ENCODE assay signal across 21 cellular contexts in the genomic region with DNA sequence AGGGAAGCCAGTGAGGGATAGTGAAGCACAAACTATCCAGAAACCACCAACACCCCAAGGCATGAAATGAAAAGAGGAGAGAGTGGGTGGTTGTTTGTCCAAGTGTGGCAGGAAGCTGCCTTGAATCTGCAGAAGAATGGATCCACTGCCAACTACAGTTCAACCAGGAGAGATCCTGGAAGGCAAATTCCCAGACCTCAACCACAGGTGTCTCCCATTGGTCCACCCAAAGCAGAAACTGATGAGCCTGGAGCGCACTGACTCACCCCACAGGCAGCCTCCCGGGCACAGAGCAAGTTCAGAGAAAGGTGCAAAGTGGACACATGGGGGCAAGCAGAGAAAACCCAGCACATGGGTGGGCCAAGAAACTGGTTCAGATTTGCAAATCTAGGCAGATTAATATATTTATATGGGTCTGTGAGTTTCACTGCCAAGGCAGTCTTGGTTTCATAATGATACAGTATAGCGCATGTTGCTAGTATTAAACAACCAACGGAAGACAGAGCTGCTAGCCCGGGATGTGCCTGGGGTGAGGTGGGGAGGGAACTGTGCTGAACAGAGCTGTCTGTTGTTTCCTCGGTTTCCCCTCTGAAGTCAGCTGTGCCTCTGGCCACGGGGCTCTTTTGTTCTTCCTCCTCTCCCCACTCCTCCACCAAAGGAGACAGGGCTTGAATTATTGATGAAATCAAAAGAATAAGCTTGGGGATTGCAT.
DNase-seq lines count a peak whose midpoint lies in the region; TF ChIP-seq lines count a peak whose summit lies in the region.
"Had no signal": no experiment of that assay in that cellular context is flagged by ENCODE, and none has a peak within 500 bp of the region (broad histone marks: within the 10 kb centered on the region; RNA-seq: fewer than 3 reads in every experiment).

No MANE protein-coding gene starts in this region.

- no peaks in the 10 kb centered on the region for H3K36me3 ChIP-seq in mesendoderm (ENCODE audit: control insufficient read depth, insufficient read depth, low read length)
- H3K36me3 ChIP-seq: BLaER1, brain microvascular endothelial cell, colonic mucosa, esophagus squamous epithelium, HAP-1, right atrium auricular region, tibial nerve had no signal

- no peaks in the 10 kb centered on the region for H3K9me3 Mint-ChIP-seq in mesothelial cell of epicardium
- H3K9me3 Mint-ChIP-seq: activated CD4-positive, alpha-beta memory T cell treated with anti-CD3 and anti-CD28 coated beads for 36 hours; activated naive CD8-positive, alpha-beta T cell treated with anti-CD3 and anti-CD28 coated beads, Interleukin-2, amount 50 U/mL, for 24 hours; naive B cell; stimulated activated naive CD8-positive, alpha-beta T cell treated with anti-CD3 and anti-CD28 coated beads, Interleukin-15, amount 100 ng/mL, for 72 hours had no signal

- no peak overlapping the region for H2BK5ac ChIP-seq in mesendoderm (ENCODE audit: low read length)

- no peak overlapping the region for H2AK5ac ChIP-seq in mesendoderm (ENCODE audit: low read length)

- no peak overlapping the region for H3K27ac Mint-ChIP-seq in mesothelial cell of epicardium
- H3K27ac Mint-ChIP-seq: activated CD4-positive, alpha-beta memory T cell treated with anti-CD3 and anti-CD28 coated beads for 36 hours; activated naive CD8-positive, alpha-beta T cell treated with anti-CD3 and anti-CD28 coated beads, Interleukin-2, amount 50 U/mL, for 24 hours; naive B cell had no signal

- DNase-seq in Ammon's horn (ENCODE audit: low spot score), result peak; percentile 18
- DNase-seq in HT1080 (ENCODE audit: low read depth), result peak; percentile 68
- DNase-seq in astrocyte of the hippocampus (ENCODE audit: low read depth, low spot score), result peak; percentile 41
- peak; percentile 48 for DNase-seq in mesendoderm
- DNase-seq in mesothelial cell of epicardium (ENCODE audit: low spot score in 2 of 2, unreplicated experiment in 2 of 2), result no peak
- no peak for DNase-seq in NCI-H2196 (lab: John Stamatoyannopoulos, UW; ENCODE audit: unreplicated experiment)
- DNase-seq in COR-L47 (lab: John Stamatoyannopoulos, UW), result no peak
- no peak for DNase-seq in NCI-H510A (lab: John Stamatoyannopoulos, UW)
- DNase-seq: esophagus squamous epithelium, kidney glomerular epithelial cell, SIG-M5 had no signal

- H3K18ac ChIP-seq in mesendoderm (ENCODE audit: low read length), result no peak overlapping the region

- no peak overlapping the region for H2BK120ac ChIP-seq in mesendoderm (ENCODE audit: low read depth, low read length)

- WGBS in mesendoderm (ENCODE audit: extremely low coverage, insufficient coverage, low lambda C conversion rate), result no CpG with 5 or more reads among the region's 7 CpGs

- no peaks in the 10 kb centered on the region for H3K36me3 Mint-ChIP-seq in mesothelial cell of epicardium
- H3K36me3 Mint-ChIP-seq: activated CD4-positive, alpha-beta memory T cell treated with anti-CD3 and anti-CD28 coated beads for 36 hours; naive B cell had no signal

- peaks cover 4% of the 10 kb centered on the region for H3K4me1 ChIP-seq in mesendoderm (ENCODE audit: control insufficient read depth, low read depth, low read length)
- H3K4me1 ChIP-seq: colonic mucosa, esophagus squamous epithelium, right atrium auricular region had no signal

- H4K8ac ChIP-seq in mesendoderm (ENCODE audit: low read depth, low read length), result no peak overlapping the region

- no peaks in the 10 kb centered on the region for H3K27me3 ChIP-seq in mesendoderm (ENCODE audit: insufficient read depth, low read length, poor library complexity)
- H3K27me3 ChIP-seq: BLaER1, brain microvascular endothelial cell, colonic mucosa, right atrium auricular region, tibial nerve had no signal

- no peak overlapping the region for H3K4ac ChIP-seq in mesendoderm (ENCODE audit: low read depth, low read length)

- no peak overlapping the region for H3K4me2 ChIP-seq in mesendoderm (ENCODE audit: low read length)
- H3K4me2 ChIP-seq: BLaER1 had no signal

- H3K4me1 Mint-ChIP-seq in mesothelial cell of epicardium, result peaks cover 23% of the 10 kb centered on the region
- H3K4me1 Mint-ChIP-seq: activated naive CD8-positive, alpha-beta T cell treated with anti-CD3 and anti-CD28 coated beads, Interleukin-2, amount 50 U/mL, for 24 hours had no signal

- no peak overlapping the region for H3K56ac ChIP-seq in mesendoderm (ENCODE audit: low read length)

- no peak overlapping the region for H3K9ac ChIP-seq in mesendoderm (ENCODE audit: low read length)
- H3K9ac ChIP-seq: BLaER1 had no signal

- no peak overlapping the region for H3K27ac ChIP-seq in mesendoderm (ENCODE audit: low read depth, low read length)
- H3K27ac ChIP-seq: BLaER1, brain microvascular endothelial cell, colonic mucosa, esophagus squamous epithelium, right atrium auricular region, tibial nerve had no signal

- peaks cover 5% of the 10 kb centered on the region for H3K27me3 Mint-ChIP-seq in mesothelial cell of epicardium (ENCODE audit: low read depth)

- H3K4me3 Mint-ChIP-seq in mesothelial cell of epicardium, result no peak overlapping the region
- H3K4me3 Mint-ChIP-seq: activated CD4-positive, alpha-beta memory T cell treated with anti-CD3 and anti-CD28 coated beads for 36 hours; activated naive CD8-positive, alpha-beta T cell treated with anti-CD3 and anti-CD28 coated beads, Interleukin-2, amount 50 U/mL, for 24 hours; naive B cell; stimulated activated naive CD8-positive, alpha-beta T cell treated with anti-CD3 and anti-CD28 coated beads, Interleukin-15, amount 100 ng/mL, for 72 hours had no signal

- H4K5ac ChIP-seq in mesendoderm (ENCODE audit: low read length), result no peak overlapping the region

- no peak overlapping the region for H3K23ac ChIP-seq in mesendoderm (ENCODE audit: low read length)

- no peaks in the 10 kb centered on the region for H3K79me2 ChIP-seq in mesendoderm (ENCODE audit: control insufficient read depth, insufficient read depth, low read length)

- no peak for TF ChIP-seq CTCF in mesothelial cell of epicardium (IDR thresholded peaks at IDR 0.05; ENCODE audit: unreplicated experiment)

- no peak overlapping the region for H2BK15ac ChIP-seq in mesendoderm (replicated peaks; ENCODE audit: low read depth)

- no peaks in the 10 kb centered on the region for H3K79me1 ChIP-seq in mesendoderm (ENCODE audit: low read length)

- H3K4me3 ChIP-seq in mesendoderm (ENCODE audit: low read length), result no peak overlapping the region
- H3K4me3 ChIP-seq: BLaER1, colonic mucosa, esophagus squamous epithelium, HAP-1, right atrium auricular region, tibial nerve had no signal

Comparison
In these comparisons a context has a peak if more than half of its experiments do, and no peak if none do; other contexts are left out.
1. DNase-seq: peak in Ammon's horn (single experiment), HT1080 (single experiment), astrocyte of the hippocampus (single experiment) and mesendoderm (single experiment); none in mesothelial cell of epicardium (0 of 2), NCI-H2196 (single experiment), COR-L47 (single experiment) and NCI-H510A (single experiment).